17 cellular contexts compared by ENCODE assay signal in genomic region chr4:90028460-90028859, GRCh38.
DNase-seq lines count a peak whose midpoint lies in the region; ATAC-seq and TF ChIP-seq lines count a peak whose summit lies in the region.
"Had no signal": no experiment of that assay in that cellular context is flagged by ENCODE, and none has a peak within 500 bp of the region (broad histone marks: within the 10 kb centered on the region; RNA-seq: fewer than 3 reads in every experiment).

No MANE protein-coding gene starts in this region.

- H3K27me3 Mint-ChIP-seq in dendritic cell treated with granulocyte-macrophage colony-stimulating factor and Interleukin-4, amounts not matched to agents 40 ng/mL and 50 ng/mL, for 4 days = no peaks in the 10 kb centered on the region
- H3K27me3 Mint-ChIP-seq in stimulated activated memory B cell treated with anti-CD40 and anti-IgM and Interleukin-4, amounts not matched to agents 10 μg/mL and 1 μg/mL and 100 μg/mL, for 72 hours = no peaks in the 10 kb centered on the region

- no peak overlapping the region for H3K27ac ChIP-seq in RWPE1
- H3K27ac ChIP-seq: C4-2B, HL-60 had no signal

- intact Hi-C loops in dendritic cell treated with granulocyte-macrophage colony-stimulating factor and Interleukin-4, amounts not matched to agents 40 ng/mL and 50 ng/mL, for 4 days (cut with micrococcal nuclease) = loop anchor here (5.0 kb wide), 1 partner anchor 44 kb away; no protein-coding TSS in a partner anchor

- no peaks in the 10 kb centered on the region for H3K9me3 Mint-ChIP-seq in dendritic cell treated with granulocyte-macrophage colony-stimulating factor and Interleukin-4, amounts not matched to agents 40 ng/mL and 50 ng/mL, for 4 days
- H3K9me3 Mint-ChIP-seq in stimulated activated memory B cell treated with anti-CD40 and anti-IgM and Interleukin-4, amounts not matched to agents 10 μg/mL and 1 μg/mL and 100 μg/mL, for 72 hours = no peaks in the 10 kb centered on the region
- H3K9me3 Mint-ChIP-seq: CD8-positive, alpha-beta T cell had no signal

- H3K27ac Mint-ChIP-seq in dendritic cell treated with granulocyte-macrophage colony-stimulating factor and Interleukin-4, amounts not matched to agents 40 ng/mL and 50 ng/mL, for 4 days = peak overlapping the region; percentile 84
- peak overlapping the region; percentile 25 for H3K27ac Mint-ChIP-seq in stimulated activated memory B cell treated with anti-CD40 and anti-IgM and Interleukin-4, amounts not matched to agents 10 μg/mL and 1 μg/mL and 100 μg/mL, for 72 hours
- H3K27ac Mint-ChIP-seq: CD8-positive, alpha-beta T cell; HFFc6 had no signal

- ATAC-seq in stimulated activated memory B cell treated with anti-CD40 and anti-IgM and Interleukin-4, amounts not matched to agents 10 μg/mL and 1 μg/mL and 100 μg/mL, for 72 hours = no peak
- no peak for ATAC-seq in HG02840 (IDR thresholded peaks at IDR 0.05; ENCODE audit: low FRiP score, unreplicated experiment)
- ATAC-seq: CD8-positive, alpha-beta T cell; K562 had no signal

- peaks cover 32% of the 10 kb centered on the region for H3K4me1 Mint-ChIP-seq in dendritic cell treated with granulocyte-macrophage colony-stimulating factor and Interleukin-4, amounts not matched to agents 40 ng/mL and 50 ng/mL, for 4 days (ENCODE audit: low read depth)
- H3K4me1 Mint-ChIP-seq in stimulated activated memory B cell treated with anti-CD40 and anti-IgM and Interleukin-4, amounts not matched to agents 10 μg/mL and 1 μg/mL and 100 μg/mL, for 72 hours = peaks cover 36% of the 10 kb centered on the region

- DNase-seq in NCI-H69 (lab: John Stamatoyannopoulos, UW) (peak; percentile 96), RWPE1 (ENCODE audit: low spot score) (no peak), NCI-H2171 treated with DMSO at 0.1 percent for 48 hours (lab: John Stamatoyannopoulos, UW) (no peak)
- DNase-seq: BE2C; Caco-2; CD8-positive, alpha-beta T cell; DND-41; GDM1; HCEC 1CT; HFFc6 had no signal

- CTCF ChIA-PET in RWPE1 (lab: Yijun Ruan, JAX) = no interaction called here

- H3K4me3 ChIP-seq in GM08714 (ENCODE audit: low read length) = peak overlapping the region; percentile 11; the same call in 1 of the 2 replicates
- H3K4me3 ChIP-seq: K562 had no signal

- H3K4me3 Mint-ChIP-seq in dendritic cell treated with granulocyte-macrophage colony-stimulating factor and Interleukin-4, amounts not matched to agents 40 ng/mL and 50 ng/mL, for 4 days = no peak overlapping the region
- no peak overlapping the region for H3K4me3 Mint-ChIP-seq in stimulated activated memory B cell treated with anti-CD40 and anti-IgM and Interleukin-4, amounts not matched to agents 10 μg/mL and 1 μg/mL and 100 μg/mL, for 72 hours
- H3K4me3 Mint-ChIP-seq: CD8-positive, alpha-beta T cell; HFFc6 had no signal

- TF ChIP-seq CTCF in RWPE1 (conservative IDR thresholded peaks at IDR 0.05; ENCODE audit: low read depth) = no peak

- POLR2A ChIA-PET in RWPE1 (lab: Yijun Ruan, JAX; ENCODE audit: low non-redundant PET) = no interaction called here

- H3K36me3 Mint-ChIP-seq in dendritic cell treated with granulocyte-macrophage colony-stimulating factor and Interleukin-4, amounts not matched to agents 40 ng/mL and 50 ng/mL, for 4 days (ENCODE audit: low read depth) = no peaks in the 10 kb centered on the region
- no peaks in the 10 kb centered on the region for H3K36me3 Mint-ChIP-seq in stimulated activated memory B cell treated with anti-CD40 and anti-IgM and Interleukin-4, amounts not matched to agents 10 μg/mL and 1 μg/mL and 100 μg/mL, for 72 hours
- H3K36me3 Mint-ChIP-seq: CD8-positive, alpha-beta T cell had no signal
